ENCODE assay signal across 22 cellular contexts in the genomic region with DNA sequence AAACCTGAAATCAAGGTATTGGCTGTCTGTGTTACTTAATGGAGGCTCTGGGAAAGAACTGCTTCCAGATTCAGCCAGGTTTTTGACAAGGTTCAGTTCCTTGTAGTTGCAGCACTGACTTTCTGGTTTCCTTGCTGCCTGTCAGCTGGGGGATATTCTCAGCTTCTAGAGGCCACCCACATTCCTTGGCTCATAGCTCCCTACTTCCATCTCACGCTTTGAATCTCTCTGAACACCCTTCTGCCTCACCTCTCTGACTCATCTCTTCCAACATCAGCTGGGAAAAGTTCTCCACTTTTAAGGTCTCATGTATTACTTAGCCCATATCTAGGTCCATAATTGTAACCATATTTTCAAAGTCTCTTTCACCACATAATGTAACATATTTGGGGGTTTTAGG. TPM values are rescaled to one million over a fixed set of nuclear protein-coding genes. Genes with fewer than 3 reads are reported as not detected.
A peak's percentile ranks its signal among the peaks of the same experiment; 100 is the strongest.
DNase-seq lines count a peak whose midpoint lies in the region; ATAC-seq, FAIRE-seq and TF ChIP-seq lines count a peak whose summit lies in the region.
"Had no signal": no experiment of that assay in that cellular context is flagged by ENCODE, and none has a peak within 500 bp of the region (broad histone marks: within the 10 kb centered on the region; RNA-seq: fewer than 3 reads in every experiment).

No MANE protein-coding gene starts in this region.

- H3K36me3 ChIP-seq in bronchial epithelial cell (ENCODE audit: control insufficient read depth, insufficient read depth, low read length) (no peaks in the 10 kb centered on the region), transverse colon (no peaks in the 10 kb centered on the region)

- in situ Hi-C loops in transverse colon (cut with MboI; ENCODE audit: low pct_ligation_motif_present in 1 of 4, low pct_unique_long_range_greater_than_20kb in 1 of 4, low sequenced_read_pairs in 3 of 4): no loop called here

- 86 to 93% methylated on average over 1 of the region's 1 CpG for WGBS in transverse colon (ENCODE audit: low coverage in 1 of 2), 2 donors

- ATAC-seq in GM21786 (IDR thresholded peaks at IDR 0.05; ENCODE audit: unreplicated experiment): no peak
- no peak for ATAC-seq in GM21619 (IDR thresholded peaks at IDR 0.05; ENCODE audit: unreplicated experiment)
- ATAC-seq: activated CD4-positive, CD25-positive, alpha-beta regulatory T cell treated with anti-CD3 and anti-CD28 coated beads, Interleukin-2, amount 50 U/mL, for 24 hours; Right ventricle myocardium inferior had no signal

- no peak for TF ChIP-seq POLR2A in transverse colon (IDR thresholded peaks at IDR 0.05)

- H3K27ac ChIP-seq in transverse colon: no peak overlapping the region
- H3K27ac ChIP-seq: stomach had no signal

- intact Hi-C loops in transverse colon (cut with DNase I; ENCODE audit: low total_unique reads): no loop called here

- no peaks in the 10 kb centered on the region for H3K4me1 ChIP-seq in transverse colon
- H3K4me1 ChIP-seq: stomach had no signal

- TF ChIP-seq EP300 in transverse colon (IDR thresholded peaks at IDR 0.05; ENCODE audit: low read depth): no peak

- DNase-seq in EL (peak; percentile 33), M059J (ENCODE audit: low read depth) (peak; percentile 32), bronchial epithelial cell (ENCODE audit: low read depth) (peak; percentile 50), kidney tubule cell (ENCODE audit: low spot score) (peak; percentile 51), transverse colon (no peak)
- no peak for DNase-seq in central memory CD4-positive, alpha-beta T cell
- DNase-seq: activated naive CD4-positive, alpha-beta T cell treated with Interleukin-2 at 50 U/mL for 16 hours; amygdala; KBM-7; naive B cell; NCI-H2171; NCI-H526 treated with DMSO at 0.1 percent for 48 hours; stomach; SW 1271; trophoblast cell had no signal

- TF ChIP-seq CTCF in bronchial epithelial cell (IDR thresholded peaks at IDR 0.05; ENCODE audit: insufficient read depth, low read length, severe bottlenecking): no peak
- no peak for TF ChIP-seq CTCF in transverse colon (IDR thresholded peaks at IDR 0.05)

- H3K4me3 ChIP-seq in bronchial epithelial cell (ENCODE audit: low read depth, low read length) (no peak overlapping the region), transverse colon (no peak overlapping the region)
- H3K4me3 ChIP-seq: stomach had no signal

- no peaks in the 10 kb centered on the region for H3K9me3 ChIP-seq in transverse colon
- H3K9me3 ChIP-seq: stomach had no signal

- H3K27me3 ChIP-seq in bronchial epithelial cell (ENCODE audit: control insufficient read depth, insufficient read depth, low read length): no peaks in the 10 kb centered on the region
- no peaks in the 10 kb centered on the region for H3K27me3 ChIP-seq in transverse colon
- H3K27me3 ChIP-seq: stomach had no signal

- peak; percentile 18 for FAIRE-seq in bronchial epithelial cell (lab: Jason Lieb, UNC)

RNA-seq across cellular contexts. Expression of a gene that starts 22.9 kb away (rescaled TPM):
- total RNA-seq in M059J (2014; rRNA removed; shearing (Covaris generic)): not detected in 2 replicates
- under 0.01 TPM in 1 of 2 replicates, not detected in the other for total RNA-seq in bronchial epithelial cell
- under 1 TPM in 1 of 4 donors, not detected in 3; 0.14 TPM for total RNA-seq in transverse colon
- total RNA-seq: activated CD8-positive, alpha-beta memory T cell treated with anti-CD3 and anti-CD28 coated beads for 36 hours; glomerular endothelial cell; omental fat pad had no signal

Comparison
In these comparisons a context has a peak if more than half of its experiments do, and no peak if none do; other contexts are left out.
1. DNase-seq: peak in EL (single experiment), M059J (single experiment), bronchial epithelial cell (single experiment) and kidney tubule cell (single experiment); none in transverse colon (single experiment) and central memory CD4-positive, alpha-beta T cell (single experiment).